ENCODE assay signal across 15 cellular contexts in the genomic region with DNA sequence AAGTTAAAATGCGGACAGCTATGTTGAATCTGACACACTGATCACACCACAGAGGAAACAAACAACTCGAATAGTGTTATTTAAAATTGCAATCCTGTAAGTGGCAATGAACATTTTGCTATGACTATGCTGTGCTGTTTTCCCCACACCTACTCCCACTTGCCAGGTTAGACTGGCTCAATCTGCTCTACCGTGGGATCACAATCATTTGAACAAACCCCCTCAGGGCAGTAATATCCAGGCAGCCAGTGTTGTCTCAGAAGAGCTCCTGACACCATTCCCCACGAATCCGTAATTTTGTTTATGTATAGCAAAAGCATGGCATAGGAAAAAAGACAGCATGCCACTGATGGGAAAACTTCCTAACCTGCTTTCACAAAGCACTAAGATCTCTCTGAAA.
A peak's percentile ranks its signal among the peaks of the same experiment; 100 is the strongest.
DNase-seq lines count a peak whose midpoint lies in the region; ATAC-seq and TF ChIP-seq lines count a peak whose summit lies in the region.
"Had no signal": no experiment of that assay in that cellular context is flagged by ENCODE, and none has a peak within 500 bp of the region (broad histone marks: within the 10 kb centered on the region; RNA-seq: fewer than 3 reads in every experiment).

No MANE protein-coding gene starts in this region.

- H3K4me3 ChIP-seq in BE2C (ENCODE audit: low read depth, low read length) (0 out of 2 replicates have a peak overlapping the region, but pooled peaks have one; percentile 1), colonic mucosa (no peak overlapping the region)
- H3K4me3 ChIP-seq: BLaER1 treated with 17β-estradiol and CSF1 and Interleukin-3, amounts not matched to agents 10 nM and 100 nM had no signal

- H3K4me1 ChIP-seq in BE2C (peaks cover 6% of the 10 kb centered on the region; the same call in 1 of the 2 replicates), colonic mucosa (no peaks in the 10 kb centered on the region)
- H3K4me1 ChIP-seq: BLaER1 treated with 17β-estradiol and CSF1 and Interleukin-3, amounts not matched to agents 10 nM and 100 nM had no signal

- no peak overlapping the region for H3K27ac ChIP-seq in colonic mucosa
- H3K27ac ChIP-seq: BLaER1 treated with 17β-estradiol and CSF1 and Interleukin-3, amounts not matched to agents 10 nM and 100 nM had no signal

- H3K36me3 ChIP-seq in BE2C (no peaks in the 10 kb centered on the region), colonic mucosa (no peaks in the 10 kb centered on the region)
- H3K36me3 ChIP-seq: BLaER1 treated with 17β-estradiol and CSF1 and Interleukin-3, amounts not matched to agents 10 nM and 100 nM had no signal

- H3K27me3 ChIP-seq in BE2C: no peaks in the 10 kb centered on the region
- no peaks in the 10 kb centered on the region for H3K27me3 ChIP-seq in colonic mucosa
- H3K27me3 ChIP-seq: BLaER1 treated with 17β-estradiol and CSF1 and Interleukin-3, amounts not matched to agents 10 nM and 100 nM had no signal

- H3K9me3 ChIP-seq in BE2C (no peaks in the 10 kb centered on the region), colonic mucosa (no peaks in the 10 kb centered on the region)
- H3K9me3 ChIP-seq: BLaER1 treated with 17β-estradiol and CSF1 and Interleukin-3, amounts not matched to agents 10 nM and 100 nM had no signal

- TF ChIP-seq CTCF in BE2C (IDR thresholded peaks at IDR 0.05; ENCODE audit: low read depth, low read length) (no peak), colonic mucosa (IDR thresholded peaks at IDR 0.05) (no peak)

- intact Hi-C loops in sciatic nerve (cut with DNase I) (no loop called here), colonic mucosa (cut with DNase I) (no loop called here)

- DNase-seq in BE2C: peak; percentile 50
- peak; percentile 8 for DNase-seq in ELF-1 (ENCODE audit: low read depth, low spot score)
- DNase-seq in NCI-H526 (lab: John Stamatoyannopoulos, UW): peak; percentile 38 to 66
- DNase-seq in left kidney (ENCODE audit: low read depth, low spot score): peak; percentile 32
- DNase-seq in sciatic nerve (ENCODE audit: low spot score): no peak
- DNase-seq in colonic mucosa: no peak
- DNase-seq in GOT3 (lab: John Stamatoyannopoulos, UW): no peak
- DNase-seq: DMS53, HCEC 1CT, IMR-90, Kasumi-1, NCI-H187, NCI-H2171 treated with DMSO at 0.1 percent for 48 hours, NCI-H524 had no signal

- ATAC-seq in sciatic nerve: no peak

- no peak overlapping the region for H3K9ac ChIP-seq in colonic mucosa (ENCODE audit: low read depth in 2 of 2, low read length in 2 of 2)
- H3K9ac ChIP-seq: BLaER1 treated with 17β-estradiol and CSF1 and Interleukin-3, amounts not matched to agents 10 nM and 100 nM had no signal

Comparison
In these comparisons a context has a peak if more than half of its experiments do, and no peak if none do; other contexts are left out.
1. DNase-seq: peak in BE2C (single experiment), ELF-1 (single experiment), NCI-H526 (2 of 2) and left kidney (single experiment); none in sciatic nerve (single experiment), colonic mucosa (single experiment) and GOT3 (single experiment).